In genomic region chr16:24075929-24076716, GRCh38 we compare ENCODE assay signal across 9 cellular contexts.
DNase-seq lines count a peak whose midpoint lies in the region; ATAC-seq lines count a peak whose summit lies in the region.
"Had no signal": no experiment of that assay in that cellular context is flagged by ENCODE, and none has a peak within 500 bp of the region (broad histone marks: within the 10 kb centered on the region; RNA-seq: fewer than 3 reads in every experiment).

No MANE protein-coding gene starts in this region.

- H3K27ac Mint-ChIP-seq in activated T-cell treated with anti-CD3 and anti-CD28 coated beads, Interleukin-2, amount 50 U/mL, for 72 hours, result peak overlapping the region; percentile 26
- no peak overlapping the region for H3K27ac Mint-ChIP-seq in activated T-helper 1 cell treated with anti-CD3 and anti-CD28 coated beads, Interleukin-12 subunit alpha, Interleukin-12 subunit beta, Interleukin-2, Interleukin-4 antibody, amounts not matched to agents 30 ng/mL and 10 ng/mL and 1 ng/mL, durations not matched to agents 14 hours and 24 hours and 36 hours

- peak; percentile 7 for DNase-seq in activated CD8-positive, alpha-beta memory T cell treated with anti-CD3 and anti-CD28 coated beads, Interleukin-2, amount 50 U/mL, for 24 hours (ENCODE audit: extremely low read depth)
- DNase-seq in activated CD8-positive, alpha-beta memory T cell treated with anti-CD3 and anti-CD28 coated beads, Interleukin-2, amount 50 U/mL, for 48 hours, result no peak
- DNase-seq in activated T-cell treated with anti-CD3 and anti-CD28 coated beads, Interleukin-2, amount 50 U/mL, for 72 hours, result peak; percentile 8 to 14
- DNase-seq in stimulated activated CD8-positive, alpha-beta memory T cell treated with anti-CD3 and anti-CD28 coated beads, Interleukin-15, amount 100 ng/mL, for 48 hours (ENCODE audit: low read depth in 2 of 2), result peak; percentile 14 to 21
- no peak for DNase-seq in activated T-helper 1 cell treated with anti-CD3 and anti-CD28 coated beads, Interleukin-12 subunit alpha, Interleukin-12 subunit beta, Interleukin-2, Interleukin-4 antibody, amounts not matched to agents 30 ng/mL and 10 ng/mL and 1 ng/mL, durations not matched to agents 14 hours and 24 hours and 36 hours (ENCODE audit: low spot score)
- DNase-seq in posterior vena cava (ENCODE audit: low spot score), result no peak
- no peak for DNase-seq in HT-29 (ENCODE audit: low spot score)
- DNase-seq: SHP77 treated with DMSO at 0.1 percent for 48 hours had no signal

- no peaks in the 10 kb centered on the region for H3K36me3 Mint-ChIP-seq in activated T-cell treated with anti-CD3 and anti-CD28 coated beads, Interleukin-2, amount 50 U/mL, for 72 hours (ENCODE audit: insufficient read depth in 2 of 2)
- H3K36me3 Mint-ChIP-seq in activated T-helper 1 cell treated with anti-CD3 and anti-CD28 coated beads, Interleukin-12 subunit alpha, Interleukin-12 subunit beta, Interleukin-2, Interleukin-4 antibody, amounts not matched to agents 30 ng/mL and 10 ng/mL and 1 ng/mL, durations not matched to agents 14 hours and 24 hours and 36 hours (ENCODE audit: low read depth), result peaks cover 2% of the 10 kb centered on the region

- peaks cover 0 to 3% of the 10 kb centered on the region in 2 donors for H3K9me3 Mint-ChIP-seq in activated T-cell treated with anti-CD3 and anti-CD28 coated beads, Interleukin-2, amount 50 U/mL, for 72 hours
- no peaks in the 10 kb centered on the region for H3K9me3 Mint-ChIP-seq in activated T-helper 1 cell treated with anti-CD3 and anti-CD28 coated beads, Interleukin-12 subunit alpha, Interleukin-12 subunit beta, Interleukin-2, Interleukin-4 antibody, amounts not matched to agents 30 ng/mL and 10 ng/mL and 1 ng/mL, durations not matched to agents 14 hours and 24 hours and 36 hours

- no peak overlapping the region for H3K4me3 Mint-ChIP-seq in activated T-cell treated with anti-CD3 and anti-CD28 coated beads, Interleukin-2, amount 50 U/mL, for 72 hours
- no peak overlapping the region for H3K4me3 Mint-ChIP-seq in activated T-helper 1 cell treated with anti-CD3 and anti-CD28 coated beads, Interleukin-12 subunit alpha, Interleukin-12 subunit beta, Interleukin-2, Interleukin-4 antibody, amounts not matched to agents 30 ng/mL and 10 ng/mL and 1 ng/mL, durations not matched to agents 14 hours and 24 hours and 36 hours

- H3K4me1 Mint-ChIP-seq in activated T-cell treated with anti-CD3 and anti-CD28 coated beads, Interleukin-2, amount 50 U/mL, for 72 hours (ENCODE audit: low read depth), result peaks cover 31% of the 10 kb centered on the region
- H3K4me1 Mint-ChIP-seq in activated T-helper 1 cell treated with anti-CD3 and anti-CD28 coated beads, Interleukin-12 subunit alpha, Interleukin-12 subunit beta, Interleukin-2, Interleukin-4 antibody, amounts not matched to agents 30 ng/mL and 10 ng/mL and 1 ng/mL, durations not matched to agents 14 hours and 24 hours and 36 hours (ENCODE audit: low read depth), result peaks cover 20% of the 10 kb centered on the region

- no peaks in the 10 kb centered on the region for H3K27me3 Mint-ChIP-seq in activated T-cell treated with anti-CD3 and anti-CD28 coated beads, Interleukin-2, amount 50 U/mL, for 72 hours (ENCODE audit: low read depth)
- no peaks in the 10 kb centered on the region for H3K27me3 Mint-ChIP-seq in activated T-helper 1 cell treated with anti-CD3 and anti-CD28 coated beads, Interleukin-12 subunit alpha, Interleukin-12 subunit beta, Interleukin-2, Interleukin-4 antibody, amounts not matched to agents 30 ng/mL and 10 ng/mL and 1 ng/mL, durations not matched to agents 14 hours and 24 hours and 36 hours (ENCODE audit: insufficient read depth)

- intact Hi-C loops in activated T-helper 1 cell treated with anti-CD3 and anti-CD28 coated beads, Interleukin-12 subunit alpha, Interleukin-12 subunit beta, Interleukin-2, Interleukin-4 antibody, amounts not matched to agents 30 ng/mL and 10 ng/mL and 1 ng/mL, durations not matched to agents 14 hours and 24 hours and 36 hours (cut with micrococcal nuclease), result loop anchor here (10.0 kb wide), 1 partner anchor 99 kb away; no protein-coding TSS in a partner anchor
- intact Hi-C loops in posterior vena cava (cut with DNase I), result no loop called here

- ATAC-seq in HG03378 (IDR thresholded peaks at IDR 0.05; ENCODE audit: unreplicated experiment), result peak; percentile 52
- ATAC-seq in activated T-cell treated with anti-CD3 and anti-CD28 coated beads, Interleukin-2, amount 50 U/mL, for 72 hours (replicated peaks in 1 of 2), result peak; percentile 64 to 87

Comparison
In these comparisons a context has a peak if more than half of its experiments do, and no peak if none do; other contexts are left out.
1. DNase-seq: peak in activated CD8-positive, alpha-beta memory T cell treated with anti-CD3 and anti-CD28 coated beads, Interleukin-2, amount 50 U/mL, for 24 hours (single experiment), activated T-cell treated with anti-CD3 and anti-CD28 coated beads, Interleukin-2, amount 50 U/mL, for 72 hours (2 of 2) and stimulated activated CD8-positive, alpha-beta memory T cell treated with anti-CD3 and anti-CD28 coated beads, Interleukin-15, amount 100 ng/mL, for 48 hours (2 of 2); none in activated CD8-positive, alpha-beta memory T cell treated with anti-CD3 and anti-CD28 coated beads, Interleukin-2, amount 50 U/mL, for 48 hours (single experiment), activated T-helper 1 cell treated with anti-CD3 and anti-CD28 coated beads, Interleukin-12 subunit alpha, Interleukin-12 subunit beta, Interleukin-2, Interleukin-4 antibody, amounts not matched to agents 30 ng/mL and 10 ng/mL and 1 ng/mL, durations not matched to agents 14 hours and 24 hours and 36 hours (single experiment), posterior vena cava (single experiment) and HT-29 (single experiment).